In the genomic region with DNA sequence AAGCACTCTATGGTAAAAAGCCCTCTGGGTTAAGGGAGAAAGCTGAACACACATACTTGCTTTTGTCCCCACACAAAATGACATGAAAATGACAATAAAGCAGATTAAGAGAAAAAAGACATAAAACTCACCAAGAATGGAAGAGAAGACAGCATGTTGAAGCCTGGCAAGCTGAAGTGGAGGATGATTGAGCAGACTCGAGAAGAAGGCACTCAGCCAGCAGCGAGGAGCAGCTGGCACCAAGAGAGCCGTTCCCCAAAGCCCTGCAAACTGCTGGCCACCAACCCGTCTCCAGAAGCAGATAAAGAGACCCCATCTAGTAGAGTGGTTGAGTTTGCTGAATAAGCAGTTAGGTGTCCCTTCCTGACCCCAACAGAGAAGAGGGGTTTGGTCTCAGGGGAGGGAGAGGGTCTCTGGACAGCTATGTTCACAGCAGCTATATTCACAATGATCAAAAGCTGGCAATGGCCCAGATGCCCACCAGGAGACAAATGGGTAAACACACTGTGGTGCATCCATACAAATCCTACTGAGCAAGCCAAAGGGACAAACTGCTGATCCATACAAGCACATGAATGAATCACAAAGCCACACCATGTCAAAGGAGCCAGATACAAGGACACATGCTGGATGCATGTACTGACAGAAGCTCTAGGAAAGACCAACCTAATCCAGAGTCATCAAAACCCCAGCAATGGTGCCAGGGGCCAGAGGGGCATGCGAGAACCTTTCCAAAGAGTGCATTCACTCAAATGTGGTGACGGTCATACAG, we compare ENCODE assay signal across 11 cellular contexts. TPM values are rescaled to one million over a fixed set of nuclear protein-coding genes. Genes with fewer than 3 reads are reported as not detected.
A peak's percentile ranks its signal among the peaks of the same experiment; 100 is the strongest.
DNase-seq lines count a peak whose midpoint lies in the region; ATAC-seq and TF ChIP-seq lines count a peak whose summit lies in the region.
"Had no signal": no experiment of that assay in that cellular context is flagged by ENCODE, and none has a peak within 500 bp of the region (broad histone marks: within the 10 kb centered on the region; RNA-seq: fewer than 3 reads in every experiment).

No MANE protein-coding gene starts in this region.

- H3K9ac ChIP-seq in mammary epithelial cell (ENCODE audit: insufficient read depth, low read length), result no peak overlapping the region
- H3K9ac ChIP-seq: BLaER1 had no signal

- H3K4me3 ChIP-seq in AG04450 (ENCODE audit: low read depth, low read length), result no peak overlapping the region
- H3K4me3 ChIP-seq in H7 (ENCODE audit: insufficient read depth, low read depth, low read length), result no peak overlapping the region
- H3K4me3 ChIP-seq in mammary epithelial cell (replicated peaks in 1 of 3; ENCODE audit: insufficient read depth in 1 of 3, low read depth in 2 of 3, low read length in 3 of 3), result no peak overlapping the region
- H3K4me3 ChIP-seq: BLaER1 had no signal

- H3K4me1 Mint-ChIP-seq in activated CD4-positive, alpha-beta memory T cell treated with anti-CD3 and anti-CD28 coated beads for 36 hours (ENCODE audit: low read depth), result peaks cover 10% of the 10 kb centered on the region

- peaks cover 90% of the 10 kb centered on the region for H3K79me2 ChIP-seq in mammary epithelial cell (ENCODE audit: insufficient read depth, low read length)

- H3K27me3 ChIP-seq in AG04450 (ENCODE audit: control insufficient read depth, insufficient read depth, low read length) (no peaks in the 10 kb centered on the region), H7 (ENCODE audit: control insufficient read depth, insufficient read depth, low read length) (no peaks in the 10 kb centered on the region), mammary epithelial cell (ENCODE audit: insufficient read depth, low read length) (no peaks in the 10 kb centered on the region)
- H3K27me3 ChIP-seq: BLaER1 had no signal

- H3K27ac Mint-ChIP-seq in activated CD4-positive, alpha-beta memory T cell treated with anti-CD3 and anti-CD28 coated beads for 36 hours, result no peak overlapping the region

- H3K36me3 Mint-ChIP-seq in activated CD4-positive, alpha-beta memory T cell treated with anti-CD3 and anti-CD28 coated beads for 36 hours, result peaks cover 55% of the 10 kb centered on the region

- H3K27ac ChIP-seq in AG04450 (ENCODE audit: low read depth, low read length) (peak overlapping the region; percentile 48), mammary epithelial cell (ENCODE audit: insufficient read depth, low read depth, low read length) (no peak overlapping the region)
- H3K27ac ChIP-seq: BLaER1 had no signal

- H4K20me1 ChIP-seq in mammary epithelial cell (ENCODE audit: insufficient read depth, low read length), result peaks cover 4% of the 10 kb centered on the region

- H3K4me1 ChIP-seq in mammary epithelial cell (ENCODE audit: insufficient read depth, low read length), result peaks cover 13% of the 10 kb centered on the region
- H3K4me1 ChIP-seq: BLaER1 had no signal

- H3K9me3 ChIP-seq in AG04450 (ENCODE audit: control insufficient read depth, insufficient read depth, low read length) (no peaks in the 10 kb centered on the region), mammary epithelial cell (replicated peaks; ENCODE audit: insufficient read depth, low read length) (no peaks in the 10 kb centered on the region)
- H3K9me3 ChIP-seq: BLaER1 had no signal

- peak overlapping the region; percentile 11 for H3K4me2 ChIP-seq in mammary epithelial cell (ENCODE audit: insufficient read depth, low read depth, low read length)
- H3K4me2 ChIP-seq: BLaER1 had no signal

- in situ Hi-C loops in mammary epithelial cell (cut with MboI; ENCODE audit: low sequenced_read_pairs in 2 of 2), result no loop called here

- H2AFZ ChIP-seq in mammary epithelial cell (ENCODE audit: low read depth, low read length), result no peak overlapping the region

- dilution Hi-C loops in mammary epithelial cell (cut with HindIII; ENCODE audit: low sequenced_read_pairs), result no loop called here

- intact Hi-C loops in mammary epithelial cell (cut with micrococcal nuclease), result no loop called here
- intact Hi-C loops in activated CD4-positive, alpha-beta memory T cell treated with anti-CD3 and anti-CD28 coated beads for 36 hours (cut with micrococcal nuclease), result no loop called here

- no peaks in the 10 kb centered on the region for H3K9me3 Mint-ChIP-seq in activated CD4-positive, alpha-beta memory T cell treated with anti-CD3 and anti-CD28 coated beads for 36 hours

- no peak overlapping the region for H3K4me3 Mint-ChIP-seq in activated CD4-positive, alpha-beta memory T cell treated with anti-CD3 and anti-CD28 coated beads for 36 hours

- BruUV-seq in mammary epithelial cell (replicated peaks; lab: Mats Ljungman, UMichigan), result no TSS peak

- DNase-seq in AG04450 (ENCODE audit: low read depth, low spot score) (no peak), H7 (peak; percentile 13), mammary epithelial cell (no peak), myocyte (ENCODE audit: low read depth) (peak; percentile 73)
- no peak for DNase-seq in activated CD4-positive, alpha-beta memory T cell treated with anti-CD3 and anti-CD28 coated beads for 36 hours
- DNase-seq in stimulated activated CD4-positive, alpha-beta T cell treated with anti-CD3 and anti-CD28 coated beads, Interleukin-4, amount 100 ng/mL, for 4 hours, result no peak
- DNase-seq: amniotic stem cell, NCI-H1436 had no signal

- no peaks in the 10 kb centered on the region for H3K27me3 Mint-ChIP-seq in activated CD4-positive, alpha-beta memory T cell treated with anti-CD3 and anti-CD28 coated beads for 36 hours

- WGBS in mammary epithelial cell (ENCODE audit: low coverage, missing lambda C conversion rate), result 46% methylated on average over 6 of the region's 6 CpGs

- POLR2A ChIA-PET in AG04450 (lab: Yijun Ruan, JAX), result interaction anchor here (0.8 kb wide), 1 partner anchor 9 kb away, joined by 3 read pairs; no protein-coding TSS in a partner anchor
- POLR2A ChIA-PET in activated CD4-positive, alpha-beta memory T cell treated with anti-CD3 and anti-CD28 coated beads for 36 hours (lab: Charles Lee), result no interaction called here

- TF ChIP-seq CTCF in AG04450 (IDR thresholded peaks at IDR 0.05; ENCODE audit: low read depth, low read length) (no peak), mammary epithelial cell (conservative IDR thresholded peaks at IDR 0.05 in 1 of 2, IDR thresholded peaks at IDR 0.05 in 1 of 2; ENCODE audit: extremely low read depth in 1 of 2, insufficient read depth in 1 of 2, low read depth in 1 of 2, low read length in 2 of 2) (no peak)

- ATAC-seq in GM21390 (IDR thresholded peaks at IDR 0.05; ENCODE audit: unreplicated experiment) (no peak), GM21717 (IDR thresholded peaks at IDR 0.05; ENCODE audit: unreplicated experiment) (no peak)

- H3K36me3 ChIP-seq in H7 (replicated peaks; ENCODE audit: control insufficient read depth, insufficient read depth, low read length) (peaks cover 29% of the 10 kb centered on the region), mammary epithelial cell (ENCODE audit: insufficient read depth, low read length) (peaks cover 20% of the 10 kb centered on the region)

- CTCF ChIA-PET in AG04450 (lab: Charles Lee), result no interaction called here
- CTCF ChIA-PET in mammary epithelial cell (lab: Charles Lee; ENCODE audit: low non-redundant PET), result no interaction called here
- CTCF ChIA-PET in activated CD4-positive, alpha-beta memory T cell treated with anti-CD3 and anti-CD28 coated beads for 36 hours (lab: Charles Lee), result no interaction called here

RNA-seq across cellular contexts. Expression of a gene that starts 36.9 kb away (rescaled TPM):
- polyA plus RNA-seq in AG04450 (2011; rRNA removed) (84.3 and 99.2 TPM in 2 replicates), mammary epithelial cell (115 TPM)
- polyA minus RNA-seq in AG04450 (2011; rRNA and poly(A)+ RNA removed), result 69.9 and 101 TPM in 2 replicates
- 57.6 and 73.6 TPM in 2 replicates for total RNA-seq in H7 (2014; rRNA removed; shearing (Covaris generic))
- total RNA-seq in mammary epithelial cell (100 to 1,000 TPM in 1 of 2 donors, 10 to 100 TPM in 1; 89.5 to 108 TPM), myocyte (168 and 184 TPM in 2 replicates)
- 59.2 TPM for polyA minus RNA-seq in mammary epithelial cell
- polyA plus RNA-seq in myocyte (2012), result 77.5 TPM
- total RNA-seq in activated CD4-positive, alpha-beta memory T cell treated with anti-CD3 and anti-CD28 coated beads for 36 hours, result 10 to 100 TPM; 50.5 to 57.1 TPM

RNA-seq across cellular contexts. Expression of a gene that starts 48.7 kb away (rescaled TPM):
- polyA plus RNA-seq in AG04450 (2011; rRNA removed) (63.8 and 70.5 TPM in 2 replicates), mammary epithelial cell (64.8 TPM)
- polyA minus RNA-seq in AG04450 (2011; rRNA and poly(A)+ RNA removed), result 82.0 and 83.6 TPM in 2 replicates
- 82.4 and 89.1 TPM in 2 replicates for total RNA-seq in H7 (2014; rRNA removed; shearing (Covaris generic))
- total RNA-seq in mammary epithelial cell (100 to 1,000 TPM in 1 of 2 donors, 10 to 100 TPM in 1; 72.1 to 130 TPM), myocyte (82.0 and 88.6 TPM in 2 replicates)
- polyA minus RNA-seq in mammary epithelial cell, result 97.6 TPM
- 70.5 TPM for polyA plus RNA-seq in myocyte (2012)
- total RNA-seq in activated CD4-positive, alpha-beta memory T cell treated with anti-CD3 and anti-CD28 coated beads for 36 hours, result 10 to 100 TPM; 50.0 to 52.2 TPM

Comparison
In these comparisons a context has a peak if more than half of its experiments do, and no peak if none do; other contexts are left out.
1. DNase-seq: peak in H7 (single experiment) and myocyte (single experiment); none in AG04450 (single experiment), mammary epithelial cell (single experiment), activated CD4-positive, alpha-beta memory T cell treated with anti-CD3 and anti-CD28 coated beads for 36 hours (single experiment) and stimulated activated CD4-positive, alpha-beta T cell treated with anti-CD3 and anti-CD28 coated beads, Interleukin-4, amount 100 ng/mL, for 4 hours (0 of 2).